8 cellular contexts compared by ENCODE assay signal in the genomic region with DNA sequence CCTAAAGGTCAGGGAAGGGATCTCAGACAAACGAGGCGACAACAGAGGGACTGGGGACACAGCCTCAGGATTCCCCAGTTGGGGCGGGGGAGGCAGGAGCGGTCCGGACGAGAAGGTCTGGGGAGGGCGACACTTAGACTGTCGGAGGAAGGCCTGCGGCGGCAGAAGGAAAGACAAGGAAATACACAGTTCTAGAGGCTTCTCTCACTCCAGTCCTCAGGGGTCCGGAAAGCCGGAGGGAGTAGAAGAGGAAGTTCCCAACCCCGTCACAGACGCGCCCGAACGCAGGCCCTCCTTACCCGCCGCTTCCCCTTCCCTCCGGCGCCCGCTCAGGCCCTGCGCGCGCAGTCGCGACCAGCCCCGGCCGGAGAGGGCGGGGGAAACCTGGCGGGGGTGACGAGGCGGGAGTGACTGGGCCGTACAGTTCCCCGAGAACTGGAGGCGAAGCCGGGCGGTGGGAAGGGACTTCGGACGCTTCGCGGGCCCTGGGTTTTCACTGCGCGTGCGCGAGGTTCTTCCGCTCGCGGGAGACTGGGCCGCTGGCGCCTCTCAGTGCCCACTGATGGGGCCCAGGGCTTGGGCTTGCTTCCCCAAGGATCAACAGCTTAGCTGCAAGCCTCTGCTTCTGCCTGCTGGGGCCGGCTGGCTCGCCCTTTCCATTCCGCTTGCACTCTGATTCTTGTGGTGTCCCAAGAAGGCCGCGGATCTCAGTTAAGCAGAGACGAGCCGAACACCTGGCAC. TPM values are rescaled to one million over a fixed set of nuclear protein-coding genes. Genes with fewer than 3 reads are reported as not detected.
DNase-seq lines count a peak whose midpoint lies in the region; ATAC-seq lines count a peak whose summit lies in the region.

A gene (minus strand): TSS at position 356 of the 741 bp plus-strand sequence. CDS start 4,242 bp downstream, outside the sequence.

- H3K79me2 ChIP-seq in GM23248 (ENCODE audit: insufficient read depth): peaks cover 10% of the 10 kb centered on the region

- POLR2A ChIA-PET in naive thymus-derived CD4-positive, alpha-beta T cell (lab: Charles Lee): interaction anchor here (0.6 to 1.5 kb wide), 10 partner anchors 16 to 1683 kb away, joined by 3 to 5 read pairs (median 4); a partner anchor contains a TSS

- DNase-seq in EH (ENCODE audit: low read depth) (peak; percentile 98), GM23248 (peak; percentile 100), LHCN-M2 (ENCODE audit: low read depth) (peak; percentile 96), RPMI7951 (ENCODE audit: low read depth) (peak; percentile 97), fibroblast of gingiva (ENCODE audit: low read depth) (peak; percentile 97)
- peak; percentile 96 for DNase-seq in activated T-helper 1 cell treated with anti-CD3 and anti-CD28 coated beads, Interleukin-12 subunit alpha, Interleukin-12 subunit beta, Interleukin-2, Interleukin-4 antibody, amounts not matched to agents 30 ng/mL and 10 ng/mL and 1 ng/mL, durations not matched to agents 14 hours and 24 hours and 36 hours (ENCODE audit: low spot score)
- peak; percentile 81 to 96 (median 88) for DNase-seq in naive thymus-derived CD4-positive, alpha-beta T cell
- DNase-seq in stimulated activated naive B cell treated with anti-CD40 and anti-IgM and Interleukin-4, amounts not matched to agents 10 μg/mL and 1 μg/mL and 100 μg/mL, for 72 hours: peak; percentile 98

- peaks cover 10% of the 10 kb centered on the region for H3K4me1 Mint-ChIP-seq in activated T-helper 1 cell treated with anti-CD3 and anti-CD28 coated beads, Interleukin-12 subunit alpha, Interleukin-12 subunit beta, Interleukin-2, Interleukin-4 antibody, amounts not matched to agents 30 ng/mL and 10 ng/mL and 1 ng/mL, durations not matched to agents 14 hours and 24 hours and 36 hours (ENCODE audit: low read depth)
- peaks cover 7 to 50% (median 37%) of the 10 kb centered on the region in 7 donors for H3K4me1 Mint-ChIP-seq in naive thymus-derived CD4-positive, alpha-beta T cell
- H3K4me1 Mint-ChIP-seq in stimulated activated naive B cell treated with anti-CD40 and anti-IgM and Interleukin-4, amounts not matched to agents 10 μg/mL and 1 μg/mL and 100 μg/mL, for 72 hours: peaks cover 5 to 6% of the 10 kb centered on the region in 2 donors

- peaks cover 4% of the 10 kb centered on the region; the same call in 1 of the 2 replicates for H3F3A ChIP-seq in GM23248 (ENCODE audit: insufficient read depth)

- intact Hi-C loops in activated T-helper 1 cell treated with anti-CD3 and anti-CD28 coated beads, Interleukin-12 subunit alpha, Interleukin-12 subunit beta, Interleukin-2, Interleukin-4 antibody, amounts not matched to agents 30 ng/mL and 10 ng/mL and 1 ng/mL, durations not matched to agents 14 hours and 24 hours and 36 hours (cut with micrococcal nuclease): loop anchor here (1.0 to 5.0 kb wide), 9 partner anchors 53 to 738 kb away; a partner anchor contains a TSS
- intact Hi-C loops in naive thymus-derived CD4-positive, alpha-beta T cell (cut with micrococcal nuclease): loop anchor here (1.0 to 5.0 kb wide), 10 partner anchors 52 to 410 kb away; a partner anchor contains a TSS

- no peaks in the 10 kb centered on the region for H3K27me3 ChIP-seq in GM23248 (replicated peaks; ENCODE audit: insufficient read depth)
- H3K27me3 ChIP-seq in naive thymus-derived CD4-positive, alpha-beta T cell (ENCODE audit: control insufficient read depth in 2 of 2, insufficient read depth in 2 of 2, low read length in 2 of 2): no peaks in the 10 kb centered on the region

- no peaks in the 10 kb centered on the region for H3K9me2 ChIP-seq in GM23248 (ENCODE audit: insufficient read depth)

- peak within 1 kb of the TSS; percentile 97 for H3K9ac ChIP-seq in GM23248

- H3K36me3 Mint-ChIP-seq in activated T-helper 1 cell treated with anti-CD3 and anti-CD28 coated beads, Interleukin-12 subunit alpha, Interleukin-12 subunit beta, Interleukin-2, Interleukin-4 antibody, amounts not matched to agents 30 ng/mL and 10 ng/mL and 1 ng/mL, durations not matched to agents 14 hours and 24 hours and 36 hours (ENCODE audit: low read depth): peaks cover 3% of the 10 kb centered on the region
- peaks cover 0 to 8% (median 6%) of the 10 kb centered on the region in 5 donors for H3K36me3 Mint-ChIP-seq in naive thymus-derived CD4-positive, alpha-beta T cell
- no peaks in the 10 kb centered on the region for H3K36me3 Mint-ChIP-seq in stimulated activated naive B cell treated with anti-CD40 and anti-IgM and Interleukin-4, amounts not matched to agents 10 μg/mL and 1 μg/mL and 100 μg/mL, for 72 hours

- H3K27ac ChIP-seq in GM23248: peak within 1 kb of the TSS; percentile 92
- H3K27ac ChIP-seq in naive thymus-derived CD4-positive, alpha-beta T cell (ENCODE audit: low read depth, low read length): peak within 1 kb of the TSS; percentile 97

- H3K27me3 Mint-ChIP-seq in activated T-helper 1 cell treated with anti-CD3 and anti-CD28 coated beads, Interleukin-12 subunit alpha, Interleukin-12 subunit beta, Interleukin-2, Interleukin-4 antibody, amounts not matched to agents 30 ng/mL and 10 ng/mL and 1 ng/mL, durations not matched to agents 14 hours and 24 hours and 36 hours (ENCODE audit: insufficient read depth): no peaks in the 10 kb centered on the region
- H3K27me3 Mint-ChIP-seq in naive thymus-derived CD4-positive, alpha-beta T cell: peaks cover 0 to 2% (median 0%) of the 10 kb centered on the region in 5 donors
- H3K27me3 Mint-ChIP-seq in stimulated activated naive B cell treated with anti-CD40 and anti-IgM and Interleukin-4, amounts not matched to agents 10 μg/mL and 1 μg/mL and 100 μg/mL, for 72 hours: no peaks in the 10 kb centered on the region

- H2AFZ ChIP-seq in GM23248: peak within 1 kb of the TSS; percentile 100

- peak within 1 kb of the TSS; percentile 87 for H3K4me2 ChIP-seq in GM23248 (ENCODE audit: unreplicated experiment)

- 2% methylated on average over 48 to 51 of the region's 58 CpGs for WGBS in GM23248 (ENCODE audit: low coverage in 1 of 2, low lambda C conversion rate in 2 of 2, missing lambda C conversion rate in 2 of 2), 2 experiments

- in situ Hi-C loops in GM23248 (cut with MboI): no loop called here

- H3K27ac Mint-ChIP-seq in activated T-helper 1 cell treated with anti-CD3 and anti-CD28 coated beads, Interleukin-12 subunit alpha, Interleukin-12 subunit beta, Interleukin-2, Interleukin-4 antibody, amounts not matched to agents 30 ng/mL and 10 ng/mL and 1 ng/mL, durations not matched to agents 14 hours and 24 hours and 36 hours: peak within 1 kb of the TSS; percentile 96
- H3K27ac Mint-ChIP-seq in naive thymus-derived CD4-positive, alpha-beta T cell: peak within 1 kb of the TSS; percentile 95 to 100 (median 99)
- peak within 1 kb of the TSS; percentile 99 for H3K27ac Mint-ChIP-seq in stimulated activated naive B cell treated with anti-CD40 and anti-IgM and Interleukin-4, amounts not matched to agents 10 μg/mL and 1 μg/mL and 100 μg/mL, for 72 hours

- peak within 1 kb of the TSS; percentile 91 for H3K4me3 ChIP-seq in GM23248
- H3K4me3 ChIP-seq in naive thymus-derived CD4-positive, alpha-beta T cell (ENCODE audit: low read length): peak within 1 kb of the TSS; percentile 81

- ATAC-seq in naive thymus-derived CD4-positive, alpha-beta T cell: peak; percentile 94
- peak; percentile 95 to 96 for ATAC-seq in stimulated activated naive B cell treated with anti-CD40 and anti-IgM and Interleukin-4, amounts not matched to agents 10 μg/mL and 1 μg/mL and 100 μg/mL, for 72 hours (replicated peaks)

- CTCF ChIA-PET in naive thymus-derived CD4-positive, alpha-beta T cell (lab: Charles Lee): interaction anchor here (0.6 to 0.7 kb wide), 2 partner anchors 64 to 117 kb away, joined by 3 read pairs; a partner anchor contains a TSS

- no peaks in the 10 kb centered on the region for H3K9me3 ChIP-seq in GM23248 (ENCODE audit: low read depth)
- H3K9me3 ChIP-seq in naive thymus-derived CD4-positive, alpha-beta T cell (ENCODE audit: control insufficient read depth in 2 of 3, low read length in 3 of 3): no peaks in the 10 kb centered on the region

- peak within 1 kb of the TSS; percentile 98 for H3K4me3 Mint-ChIP-seq in activated T-helper 1 cell treated with anti-CD3 and anti-CD28 coated beads, Interleukin-12 subunit alpha, Interleukin-12 subunit beta, Interleukin-2, Interleukin-4 antibody, amounts not matched to agents 30 ng/mL and 10 ng/mL and 1 ng/mL, durations not matched to agents 14 hours and 24 hours and 36 hours
- peak within 1 kb of the TSS; percentile 90 to 98 (median 96) for H3K4me3 Mint-ChIP-seq in naive thymus-derived CD4-positive, alpha-beta T cell
- H3K4me3 Mint-ChIP-seq in stimulated activated naive B cell treated with anti-CD40 and anti-IgM and Interleukin-4, amounts not matched to agents 10 μg/mL and 1 μg/mL and 100 μg/mL, for 72 hours: peak within 1 kb of the TSS; percentile 98 to 100

- H3K4me1 ChIP-seq in GM23248 (ENCODE audit: insufficient read depth): no peaks in the 10 kb centered on the region; the same call in 1 of the 2 replicates
- H3K4me1 ChIP-seq in naive thymus-derived CD4-positive, alpha-beta T cell (ENCODE audit: control insufficient read depth in 2 of 2, insufficient read depth in 2 of 2, low read length in 2 of 2): peaks cover 0 to 12% of the 10 kb centered on the region in 2 donors

- H3K36me3 ChIP-seq in GM23248 (ENCODE audit: low read depth): no peaks in the 10 kb centered on the region
- H3K36me3 ChIP-seq in naive thymus-derived CD4-positive, alpha-beta T cell (ENCODE audit: control insufficient read depth in 2 of 3, insufficient read depth in 3 of 3, low read length in 3 of 3): peaks cover 0 to 6% (median 0%) of the 10 kb centered on the region in 3 experiments

- peaks cover 10% of the 10 kb centered on the region for H3K9me3 Mint-ChIP-seq in activated T-helper 1 cell treated with anti-CD3 and anti-CD28 coated beads, Interleukin-12 subunit alpha, Interleukin-12 subunit beta, Interleukin-2, Interleukin-4 antibody, amounts not matched to agents 30 ng/mL and 10 ng/mL and 1 ng/mL, durations not matched to agents 14 hours and 24 hours and 36 hours
- peaks cover 0 to 14% (median 0%) of the 10 kb centered on the region in 11 donors for H3K9me3 Mint-ChIP-seq in naive thymus-derived CD4-positive, alpha-beta T cell
- H3K9me3 Mint-ChIP-seq in stimulated activated naive B cell treated with anti-CD40 and anti-IgM and Interleukin-4, amounts not matched to agents 10 μg/mL and 1 μg/mL and 100 μg/mL, for 72 hours: peaks cover 0 to 3% of the 10 kb centered on the region in 2 donors

- H4K20me1 ChIP-seq in GM23248 (ENCODE audit: insufficient read depth): no peaks in the 10 kb centered on the region

RNA-seq across cellular contexts. Expression of the gene that starts here (rescaled TPM):
- 12.4 and 17.0 TPM in 2 replicates for total RNA-seq in GM23248 (2014; rRNA removed; shearing (Covaris generic))
- 19.3 and 20.6 TPM in 2 replicates for polyA plus RNA-seq in GM23248 (2016; fragmentation: Nextera tagmentation; extraction: Ambion mirVana)
- 10.8 and 11.5 TPM in 2 replicates for total RNA-seq in LHCN-M2 (2014; rRNA removed)
- polyA plus RNA-seq in LHCN-M2 (2012): 10.8 TPM
- 7.9 and 9.4 TPM in 2 replicates for total RNA-seq in RPMI7951 (2014; rRNA removed; shearing (Covaris generic))
- total RNA-seq in activated T-helper 1 cell treated with anti-CD3 and anti-CD28 coated beads, Interleukin-12 subunit alpha, Interleukin-12 subunit beta, Interleukin-2, Interleukin-4 antibody, amounts not matched to agents 30 ng/mL and 10 ng/mL and 1 ng/mL, durations not matched to agents 14 hours and 24 hours and 36 hours: 12.3 and 13.9 TPM in 2 replicates
- total RNA-seq in naive thymus-derived CD4-positive, alpha-beta T cell: 10 to 100 TPM in 3 of 5 experiments, 1 to 10 TPM in 2; 9.1 to 19.8 (median 12.5) TPM
- polyA plus RNA-seq in naive thymus-derived CD4-positive, alpha-beta T cell: 10 to 100 TPM; 11.8 to 14.5 TPM

Comparison
In these comparisons a context has a peak if more than half of its experiments do, and no peak if none do; other contexts are left out.
1. Peak in every context shown above with its lines: DNase-seq, ATAC-seq, H3K4me3 ChIP-seq and H3K27ac ChIP-seq.